Comparison of ENCODE assay signal across 1 cellular context in genomic region chr21:41806773-41807172, GRCh38.
TF ChIP-seq lines count a peak whose summit lies in the region.

No MANE protein-coding gene starts in this region.

TF ChIP-seq in H1, 55 proteins besides CTCF, POLR2A, EP300 and RAD21:
- TF ChIP-seq ZNF274 (IDR thresholded peaks at IDR 0.05; ENCODE audit: borderline replicate concordance, extremely low read depth, low read length) (no peak), CREB1 (IDR thresholded peaks at IDR 0.05) (no peak), YY1 (IDR thresholded peaks at IDR 0.05; ENCODE audit: low read depth, low read length) (no peak), ATF3 (IDR thresholded peaks at IDR 0.05; ENCODE audit: insufficient read depth, low read depth, low read length) (no peak), TAF1 (IDR thresholded peaks at IDR 0.05; ENCODE audit: low read depth, low read length) (no peak), CBX8 (IDR thresholded peaks at IDR 0.05; ENCODE audit: borderline replicate concordance, low read depth, low read length) (no peak)
